Comparison of ENCODE assay signal across 16 cellular contexts in genomic region chr9:135030711-135031245, GRCh38. TPM values are rescaled to one million over a fixed set of nuclear protein-coding genes. Genes with fewer than 3 reads are reported as not detected.
"Had no signal": no experiment of that assay in that cellular context is flagged by ENCODE, and none has a peak within 500 bp of the region (broad histone marks: within the 10 kb centered on the region; RNA-seq: fewer than 3 reads in every experiment).

No MANE protein-coding gene starts in this region.

- H3K4me1 Mint-ChIP-seq: activated CD4-positive, alpha-beta memory T cell treated with anti-CD3 and anti-CD28 coated beads, Interleukin-2, amount 10 ng/mL, durations not matched to agents 7 days and 5 days; activated CD4-positive, alpha-beta T cell treated with anti-CD3 and anti-CD28 coated beads for 36 hours; naive thymus-derived CD8-positive, alpha-beta T cell; stimulated activated naive B cell treated with anti-CD40 and anti-IgM and Interleukin-4, amounts not matched to agents 10 μg/mL and 1 μg/mL and 100 μg/mL, for 72 hours had no signal

- H3K27ac ChIP-seq: gastrocnemius medialis, prostate gland, skin epidermis, thyroid gland had no signal

- H3K36me3 ChIP-seq: gastrocnemius medialis, prostate gland, thyroid gland had no signal

- H3K27me3 Mint-ChIP-seq: activated CD4-positive, alpha-beta memory T cell treated with anti-CD3 and anti-CD28 coated beads, Interleukin-2, amount 10 ng/mL, durations not matched to agents 7 days and 5 days had no signal

- H3K4me3 ChIP-seq: gastrocnemius medialis, prostate gland, skin epidermis, thyroid gland had no signal

- ATAC-seq: activated CD4-positive, alpha-beta T cell treated with anti-CD3 and anti-CD28 coated beads for 36 hours; activated T-cell treated with anti-CD3 and anti-CD28 coated beads, Interleukin-2, amount 50 U/mL, for 4 hours; gastrocnemius medialis; naive thymus-derived CD8-positive, alpha-beta T cell; right cardiac atrium; stimulated activated naive B cell treated with anti-CD40 and anti-IgM and Interleukin-4, amounts not matched to agents 10 μg/mL and 1 μg/mL and 100 μg/mL, for 72 hours had no signal

- H3K4me3 Mint-ChIP-seq: activated CD4-positive, alpha-beta memory T cell treated with anti-CD3 and anti-CD28 coated beads, Interleukin-2, amount 10 ng/mL, durations not matched to agents 7 days and 5 days; activated CD4-positive, alpha-beta T cell treated with anti-CD3 and anti-CD28 coated beads for 36 hours; activated T-cell treated with anti-CD3 and anti-CD28 coated beads, Interleukin-2, amount 50 U/mL, for 4 hours; naive thymus-derived CD8-positive, alpha-beta T cell; stimulated activated naive B cell treated with anti-CD40 and anti-IgM and Interleukin-4, amounts not matched to agents 10 μg/mL and 1 μg/mL and 100 μg/mL, for 72 hours had no signal

- H3K4me1 ChIP-seq: gastrocnemius medialis, prostate gland, thyroid gland had no signal

- H3K9me3 ChIP-seq: gastrocnemius medialis, prostate gland, thyroid gland had no signal

- H3K36me3 Mint-ChIP-seq: naive thymus-derived CD8-positive, alpha-beta T cell; stimulated activated naive B cell treated with anti-CD40 and anti-IgM and Interleukin-4, amounts not matched to agents 10 μg/mL and 1 μg/mL and 100 μg/mL, for 72 hours had no signal

- H3K9me3 Mint-ChIP-seq: activated CD4-positive, alpha-beta memory T cell treated with anti-CD3 and anti-CD28 coated beads, Interleukin-2, amount 10 ng/mL, durations not matched to agents 7 days and 5 days; activated T-cell treated with anti-CD3 and anti-CD28 coated beads, Interleukin-2, amount 50 U/mL, for 4 hours; naive thymus-derived CD8-positive, alpha-beta T cell; stimulated activated naive B cell treated with anti-CD40 and anti-IgM and Interleukin-4, amounts not matched to agents 10 μg/mL and 1 μg/mL and 100 μg/mL, for 72 hours had no signal

- H3K27ac Mint-ChIP-seq: activated CD4-positive, alpha-beta memory T cell treated with anti-CD3 and anti-CD28 coated beads, Interleukin-2, amount 10 ng/mL, durations not matched to agents 7 days and 5 days; activated CD4-positive, alpha-beta T cell treated with anti-CD3 and anti-CD28 coated beads for 36 hours; naive thymus-derived CD8-positive, alpha-beta T cell; stimulated activated naive B cell treated with anti-CD40 and anti-IgM and Interleukin-4, amounts not matched to agents 10 μg/mL and 1 μg/mL and 100 μg/mL, for 72 hours had no signal

- DNase-seq: activated CD4-positive, alpha-beta memory T cell treated with anti-CD3 and anti-CD28 coated beads, Interleukin-2, amount 10 ng/mL, durations not matched to agents 7 days and 5 days; activated CD4-positive, alpha-beta T cell treated with anti-CD3 and anti-CD28 coated beads for 36 hours; activated effector memory CD4-positive, alpha-beta T cell treated with Interleukin-2 at 50 U/mL for 16 hours; activated naive CD4-positive, alpha-beta T cell treated with anti-CD3 and anti-CD28 coated beads, Interleukin-2, amount 50 U/mL, for 16 hours; activated T-cell treated with anti-CD3 and anti-CD28 coated beads, Interleukin-2, amount 50 U/mL, for 4 hours; erythroblast; gastrocnemius medialis; naive thymus-derived CD8-positive, alpha-beta T cell; nucleus accumbens; right cardiac atrium; stimulated activated CD4-positive, alpha-beta T cell treated with anti-CD3 and anti-CD28 coated beads, Interleukin-15, amount 100 ng/mL, for 24 hours; stimulated activated CD4-positive, alpha-beta T cell treated with anti-CD3 and anti-CD28 coated beads, Interleukin-4, amount 100 ng/mL, for 1 hour; stimulated activated naive B cell treated with anti-CD40 and anti-IgM and Interleukin-4, amounts not matched to agents 10 μg/mL and 1 μg/mL and 100 μg/mL, for 72 hours; thyroid gland had no signal

- H3K27me3 ChIP-seq: thyroid gland had no signal

RNA-seq across cellular contexts. Expression of gene OLFM1, which starts 56.7 kb away (rescaled TPM):
- total RNA-seq: activated CD4-positive, alpha-beta memory T cell treated with anti-CD3 and anti-CD28 coated beads, Interleukin-2, amount 10 ng/mL, durations not matched to agents 7 days and 5 days; activated CD4-positive, alpha-beta T cell treated with anti-CD3 and anti-CD28 coated beads for 36 hours; naive thymus-derived CD8-positive, alpha-beta T cell had no signal
